Comparison of ENCODE assay signal across 19 cellular contexts in the genomic region with DNA sequence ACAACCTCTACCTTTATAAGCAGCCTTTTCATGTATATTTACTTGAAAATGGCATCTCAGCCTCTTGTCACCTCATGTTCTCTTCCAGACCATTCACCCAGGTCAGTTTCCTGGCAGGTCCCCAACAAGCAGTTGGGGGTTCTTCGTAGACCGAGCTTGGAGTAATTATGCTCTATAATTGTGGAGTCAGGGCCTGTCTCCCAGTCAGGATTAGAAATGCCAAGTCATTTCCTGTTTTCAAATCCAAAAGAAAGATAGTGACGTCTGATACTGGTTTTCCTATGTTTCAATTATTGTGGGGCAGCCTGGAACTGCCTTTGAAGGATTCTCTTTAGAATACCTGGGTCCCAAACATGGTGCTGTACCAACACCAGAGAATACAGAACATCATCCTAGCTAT.
DNase-seq lines count a peak whose midpoint lies in the region; TF ChIP-seq lines count a peak whose summit lies in the region.
"Had no signal": no experiment of that assay in that cellular context is flagged by ENCODE, and none has a peak within 500 bp of the region (broad histone marks: within the 10 kb centered on the region; RNA-seq: fewer than 3 reads in every experiment).

No MANE protein-coding gene starts in this region.

- H3K36me3 ChIP-seq in endodermal cell (ENCODE audit: control insufficient read depth, insufficient read depth, low read length): no peaks in the 10 kb centered on the region
- no peaks in the 10 kb centered on the region for H3K36me3 ChIP-seq in trophoblast cell (ENCODE audit: control insufficient read depth in 1 of 2, insufficient read depth in 2 of 2, low read length in 2 of 2)
- H3K36me3 ChIP-seq: cardiac muscle cell, vagina had no signal

- peaks cover 3% of the 10 kb centered on the region for H3K4me1 ChIP-seq in endodermal cell (ENCODE audit: control insufficient read depth, insufficient read depth, low read length)
- H3K4me1 ChIP-seq in trophoblast cell (ENCODE audit: control insufficient read depth in 1 of 2, insufficient read depth in 2 of 2, low read length in 2 of 2): no peaks in the 10 kb centered on the region

- no peak for TF ChIP-seq CTCF in endodermal cell (conservative IDR thresholded peaks at IDR 0.05)

- H2AFZ ChIP-seq in trophoblast cell (ENCODE audit: insufficient read depth, low read length, poor library complexity): no peak overlapping the region

- H3K27me3 ChIP-seq in endodermal cell (ENCODE audit: control insufficient read depth, insufficient read depth, low read length, poor library complexity, severe bottlenecking): no peaks in the 10 kb centered on the region
- no peaks in the 10 kb centered on the region for H3K27me3 ChIP-seq in trophoblast cell (ENCODE audit: insufficient read depth, low read length)
- H3K27me3 ChIP-seq: cardiac muscle cell, vagina had no signal

- H3K79me1 ChIP-seq in trophoblast cell (ENCODE audit: low read length): peaks cover 2% of the 10 kb centered on the region

- H3K27ac Mint-ChIP-seq in endodermal cell: peak overlapping the region; percentile 17
- H3K27ac Mint-ChIP-seq: activated T-helper 2 cell treated with anti-CD3 and anti-CD28 coated beads, Interferon-gamma antibody, Interleukin-2, Interleukin-4, amounts not matched to agents 10 μg/mL and 5 μg/mL and 100 μg/mL, durations not matched to agents 14 hours and 24 hours and 36 hours; stimulated activated effector memory CD8-positive, alpha-beta T cell treated with anti-CD3 and anti-CD28 coated beads, Interleukin-12 subunit alpha, Interleukin-12 subunit beta, amount 100 ng/mL, for 72 hours; T-cell had no signal

- H3K27ac ChIP-seq in endodermal cell (ENCODE audit: low read depth, low read length): no peak overlapping the region
- no peak overlapping the region for H3K27ac ChIP-seq in trophoblast cell (ENCODE audit: low read depth, low read length)
- H3K27ac ChIP-seq: cardiac muscle cell, vagina had no signal

- DNase-seq in NCI-H1417 (lab: John Stamatoyannopoulos, UW) (peak in 2 of 3 experiments; percentile 20 to 59), NCI-H1417 treated with DMSO at 0.1 percent for 48 hours (lab: John Stamatoyannopoulos, UW) (no peak), NCI-H226 (peak; percentile 47), endodermal cell (no peak), trophoblast cell (no peak), cortex of kidney (lab: John Stamatoyannopoulos, UW) (no peak), NCI-H2029 treated with DMSO at 0.1 percent for 48 hours (lab: John Stamatoyannopoulos, UW) (no peak), NCI-H1436 treated with DMSO at 0.1 percent for 48 hours (lab: John Stamatoyannopoulos, UW) (no peak)
- DNase-seq: activated CD4-positive, alpha-beta T cell treated with anti-CD3 and anti-CD28 coated beads for 48 hours; DMS79 treated with DMSO at 0.1 percent for 48 hours; midbrain; NCI-H1048; posterior cingulate gyrus; stimulated activated CD4-positive, alpha-beta T cell treated with anti-CD3 and anti-CD28 coated beads, Interleukin-2, amount 100 ng/mL, for 24 hours; T-cell had no signal

- H2BK12ac ChIP-seq in trophoblast cell (ENCODE audit: low read length): no peak overlapping the region

- no peak overlapping the region for H4K12ac ChIP-seq in trophoblast cell (ENCODE audit: low read depth, low read length)

- no peak overlapping the region for H3K14ac ChIP-seq in trophoblast cell (ENCODE audit: low read length)

- H2BK120ac ChIP-seq in trophoblast cell (ENCODE audit: insufficient read depth, low read length, poor library complexity): no peak overlapping the region

- H3K27me3 Mint-ChIP-seq in endodermal cell (ENCODE audit: insufficient read depth): no peaks in the 10 kb centered on the region

- peak overlapping the region; percentile 37 for H4K91ac ChIP-seq in trophoblast cell (ENCODE audit: low read depth, low read length)

- H3K4me2 ChIP-seq in trophoblast cell (ENCODE audit: low read length): no peak overlapping the region

- H3K4me1 Mint-ChIP-seq in endodermal cell: peaks cover 15% of the 10 kb centered on the region
- H3K4me1 Mint-ChIP-seq: stimulated activated effector memory CD8-positive, alpha-beta T cell treated with anti-CD3 and anti-CD28 coated beads, Interleukin-12 subunit alpha, Interleukin-12 subunit beta, amount 100 ng/mL, for 72 hours; T-cell had no signal

- no peak overlapping the region for H2AK5ac ChIP-seq in trophoblast cell (ENCODE audit: low read length)

- H3K9me3 Mint-ChIP-seq in endodermal cell: no peaks in the 10 kb centered on the region
- H3K9me3 Mint-ChIP-seq: activated T-helper 2 cell treated with anti-CD3 and anti-CD28 coated beads, Interferon-gamma antibody, Interleukin-2, Interleukin-4, amounts not matched to agents 10 μg/mL and 5 μg/mL and 100 μg/mL, durations not matched to agents 14 hours and 24 hours and 36 hours; T-cell had no signal

- 88 to 96% methylated on average over 3 of the region's 3 CpGs for WGBS in endodermal cell (ENCODE audit: insufficient coverage in 1 of 2, insufficient read length in 1 of 2), 2 experiments
- no CpG with 5 or more reads among the region's 3 CpGs for WGBS in trophoblast cell (ENCODE audit: extremely low coverage, insufficient coverage, insufficient read length)

- no peaks in the 10 kb centered on the region for H3K79me2 ChIP-seq in trophoblast cell (ENCODE audit: control insufficient read depth, insufficient read depth, low read length, poor library complexity)

- no peak overlapping the region for H3K23ac ChIP-seq in trophoblast cell (ENCODE audit: low read length)

- H4K8ac ChIP-seq in trophoblast cell (ENCODE audit: low read depth, low read length): peak overlapping the region; percentile 7

- H3K4ac ChIP-seq in trophoblast cell (ENCODE audit: low read depth, low read length): no peak overlapping the region

- H3K4me3 ChIP-seq in endodermal cell (ENCODE audit: low read length) (no peak overlapping the region), trophoblast cell (ENCODE audit: low read depth, low read length) (no peak overlapping the region)
- H3K4me3 ChIP-seq: cardiac muscle cell, vagina had no signal

- no peak overlapping the region for H3K9ac ChIP-seq in endodermal cell (ENCODE audit: extremely low read depth, low read length, poor library complexity, severe bottlenecking)
- H3K9ac ChIP-seq in trophoblast cell (ENCODE audit: low read length): no peak overlapping the region

- H3K9me3 ChIP-seq in endodermal cell (ENCODE audit: control insufficient read depth, low read length) (no peaks in the 10 kb centered on the region), trophoblast cell (ENCODE audit: insufficient read depth, low read depth, low read length) (no peaks in the 10 kb centered on the region)
- H3K9me3 ChIP-seq: vagina had no signal

- no peak overlapping the region for H2BK5ac ChIP-seq in trophoblast cell (ENCODE audit: low read depth, low read length, poor library complexity)

- no peak overlapping the region for H3K4me3 Mint-ChIP-seq in endodermal cell
- H3K4me3 Mint-ChIP-seq: stimulated activated effector memory CD8-positive, alpha-beta T cell treated with anti-CD3 and anti-CD28 coated beads, Interleukin-12 subunit alpha, Interleukin-12 subunit beta, amount 100 ng/mL, for 72 hours; T-cell had no signal

- H3K18ac ChIP-seq in trophoblast cell (ENCODE audit: low read length): no peak overlapping the region

- no peaks in the 10 kb centered on the region for H3K36me3 Mint-ChIP-seq in endodermal cell (ENCODE audit: low read depth)
- H3K36me3 Mint-ChIP-seq: stimulated activated effector memory CD8-positive, alpha-beta T cell treated with anti-CD3 and anti-CD28 coated beads, Interleukin-12 subunit alpha, Interleukin-12 subunit beta, amount 100 ng/mL, for 72 hours; T-cell had no signal

Comparison
In these comparisons a context has a peak if more than half of its experiments do, and no peak if none do; other contexts are left out.
1. DNase-seq: peak in NCI-H1417 (2 of 3) and NCI-H226 (single experiment); none in NCI-H1417 treated with DMSO at 0.1 percent for 48 hours (single experiment), endodermal cell (single experiment), trophoblast cell (0 of 2), cortex of kidney (single experiment), NCI-H2029 treated with DMSO at 0.1 percent for 48 hours (single experiment) and NCI-H1436 treated with DMSO at 0.1 percent for 48 hours (single experiment).